Comparison of ENCODE assay signal across 24 cellular contexts in genomic region chr4:53790286-53790685, GRCh38.
"Had no signal": no experiment of that assay in that cellular context is flagged by ENCODE, and none has a peak within 500 bp of the region (broad histone marks: within the 10 kb centered on the region; RNA-seq: fewer than 3 reads in every experiment).

No MANE protein-coding gene starts in this region.

- H3K9me3 ChIP-seq: esophagus squamous epithelium, prostate gland, sigmoid colon, thoracic aorta, tibial nerve, upper lobe of left lung had no signal

- H3K27ac ChIP-seq: coronary artery, esophagus squamous epithelium, parathyroid adenoma, prostate gland, sigmoid colon, thoracic aorta, tibial nerve, upper lobe of left lung had no signal

- DNase-seq: dermis blood vessel endothelial cell; effector memory CD8-positive, alpha-beta T cell; erythroblast; esophagus squamous epithelium; foreskin melanocyte; kidney; mesendoderm; right cardiac atrium; sigmoid colon; stimulated activated CD4-positive, alpha-beta T cell treated with anti-CD3 and anti-CD28 coated beads, Interleukin-2, amount 100 ng/mL, for 24 hours; stimulated activated CD4-positive, alpha-beta T cell treated with anti-CD3 and anti-CD28 coated beads, Interleukin-4, amount 100 ng/mL, for 24 hours; stimulated activated naive CD8-positive, alpha-beta T cell treated with anti-CD3 and anti-CD28 coated beads, Interleukin-15, Interleukin-2, amounts not matched to agents 100 U/mL and 50 U/mL, for 24 hours; upper lobe of left lung had no signal

- H3K27me3 ChIP-seq: esophagus squamous epithelium, sigmoid colon, tibial nerve, upper lobe of left lung had no signal

- H3K9ac ChIP-seq: parathyroid adenoma had no signal

- H3K9me3 Mint-ChIP-seq: natural killer cell treated with Interleukin-12 subunit alpha and Interleukin-12 subunit beta and Interleukin-15 and Interleukin-18, amount 100 ng/mL, for 72 hours; neural crest cell; stimulated activated effector memory CD8-positive, alpha-beta T cell treated with anti-CD3 and anti-CD28 coated beads, Interleukin-12 subunit alpha, Interleukin-12 subunit beta, amount 100 ng/mL, for 72 hours had no signal

- H3K4me1 Mint-ChIP-seq: central memory CD8-positive, alpha-beta T cell; neural crest cell; stimulated activated effector memory CD8-positive, alpha-beta T cell treated with anti-CD3 and anti-CD28 coated beads, Interleukin-12 subunit alpha, Interleukin-12 subunit beta, amount 100 ng/mL, for 72 hours had no signal

- H3K4me1 ChIP-seq: parathyroid adenoma, prostate gland, tibial nerve had no signal

- H3K27ac Mint-ChIP-seq: effector memory CD8-positive, alpha-beta T cell; natural killer cell treated with Interleukin-12 subunit alpha and Interleukin-12 subunit beta and Interleukin-15 and Interleukin-18, amount 100 ng/mL, for 72 hours; stimulated activated effector memory CD8-positive, alpha-beta T cell treated with anti-CD3 and anti-CD28 coated beads, Interleukin-12 subunit alpha, Interleukin-12 subunit beta, amount 100 ng/mL, for 72 hours had no signal

- H3K4me3 ChIP-seq: coronary artery, esophagus squamous epithelium, lung, prostate gland, sigmoid colon, thoracic aorta, tibial nerve, upper lobe of left lung had no signal

- H3K4me3 Mint-ChIP-seq: central memory CD8-positive, alpha-beta T cell; effector memory CD8-positive, alpha-beta T cell; natural killer cell treated with Interleukin-12 subunit alpha and Interleukin-12 subunit beta and Interleukin-15 and Interleukin-18, amount 100 ng/mL, for 72 hours; neural crest cell; stimulated activated effector memory CD8-positive, alpha-beta T cell treated with anti-CD3 and anti-CD28 coated beads, Interleukin-12 subunit alpha, Interleukin-12 subunit beta, amount 100 ng/mL, for 72 hours had no signal

- H3K36me3 Mint-ChIP-seq: natural killer cell treated with Interleukin-12 subunit alpha and Interleukin-12 subunit beta and Interleukin-15 and Interleukin-18, amount 100 ng/mL, for 72 hours; stimulated activated effector memory CD8-positive, alpha-beta T cell treated with anti-CD3 and anti-CD28 coated beads, Interleukin-12 subunit alpha, Interleukin-12 subunit beta, amount 100 ng/mL, for 72 hours had no signal

- ATAC-seq: effector memory CD8-positive, alpha-beta T cell; left lobe of liver; natural killer cell treated with Interleukin-12 subunit alpha and Interleukin-12 subunit beta and Interleukin-15 and Interleukin-18, amount 100 ng/mL, for 72 hours; right cardiac atrium; stimulated activated effector memory CD8-positive, alpha-beta T cell treated with anti-CD3 and anti-CD28 coated beads, Interleukin-12 subunit alpha, Interleukin-12 subunit beta, amount 100 ng/mL, for 72 hours; stimulated activated naive CD8-positive, alpha-beta T cell treated with anti-CD3 and anti-CD28 coated beads, Interleukin-15, Interleukin-2, amounts not matched to agents 100 U/mL and 50 U/mL, for 24 hours had no signal

- H3K36me3 ChIP-seq: esophagus squamous epithelium, prostate gland, sigmoid colon, thoracic aorta, tibial nerve, upper lobe of left lung had no signal

- H2AFZ ChIP-seq: parathyroid adenoma had no signal
